In genomic region chr21:28932717-28933116, GRCh38 we compare ENCODE assay signal across 28 cellular contexts.
"Had no signal": no experiment of that assay in that cellular context is flagged by ENCODE, and none has a peak within 500 bp of the region (broad histone marks: within the 10 kb centered on the region; RNA-seq: fewer than 3 reads in every experiment).

No MANE protein-coding gene starts in this region.

- H3K27ac Mint-ChIP-seq: activated naive CD8-positive, alpha-beta T cell treated with anti-CD3 and anti-CD28 coated beads, Interleukin-2, amount 50 U/mL, for 24 hours; effector memory CD8-positive, alpha-beta T cell; mesothelial cell of epicardium had no signal

- FAIRE-seq: keratinocyte, TTC549 had no signal

- H3K27me3 Mint-ChIP-seq: activated naive CD8-positive, alpha-beta T cell treated with anti-CD3 and anti-CD28 coated beads, Interleukin-2, amount 50 U/mL, for 24 hours; effector memory CD8-positive, alpha-beta T cell; naive thymus-derived CD4-positive, alpha-beta T cell had no signal

- H3K9me3 ChIP-seq: gastroesophageal sphincter, spleen, tibial nerve had no signal

- ATAC-seq: activated CD4-positive, CD25-positive, alpha-beta regulatory T cell treated with anti-CD3 and anti-CD28 coated beads, Interleukin-2, amount 50 U/mL, for 24 hours; activated naive CD8-positive, alpha-beta T cell treated with anti-CD3 and anti-CD28 coated beads, Interleukin-2, amount 50 U/mL, for 24 hours; effector memory CD8-positive, alpha-beta T cell; gastroesophageal sphincter; naive thymus-derived CD4-positive, alpha-beta T cell; right cardiac atrium had no signal

- DNase-seq: activated CD4-positive, alpha-beta T cell treated with anti-CD3 and anti-CD28 coated beads for 48 hours; activated CD4-positive, alpha-beta T cell treated with anti-CD3 and anti-CD28 coated beads, Interleukin-2, amount 50 U/mL, for 48 hours; activated CD8-positive, alpha-beta memory T cell treated with anti-CD3 and anti-CD28 coated beads for 24 hours; activated gamma-delta T cell; activated naive CD4-positive, alpha-beta T cell treated with anti-CD3 and anti-CD28 coated beads, Interleukin-2, amount 50 U/mL, for 16 hours; activated naive CD8-positive, alpha-beta T cell treated with anti-CD3 and anti-CD28 coated beads, Interleukin-2, amount 50 U/mL, for 24 hours; amygdala; caudate nucleus; cortex of kidney; effector memory CD8-positive, alpha-beta T cell; head of caudate nucleus; hippocampal formation; naive thymus-derived CD4-positive, alpha-beta T cell; nucleus accumbens; posterior cingulate gyrus; right cardiac atrium; spleen; stimulated activated CD4-positive, alpha-beta T cell treated with anti-CD3 and anti-CD28 coated beads, Interleukin-2, amount 100 ng/mL, for 48 hours; stimulated activated naive CD4-positive, alpha-beta T cell treated with Interleukin-2 at 50 U/mL for 16 hours; T-helper 9 cell; WERI-Rb-1 had no signal

- H3K4me3 Mint-ChIP-seq: activated naive CD8-positive, alpha-beta T cell treated with anti-CD3 and anti-CD28 coated beads, Interleukin-2, amount 50 U/mL, for 24 hours; effector memory CD8-positive, alpha-beta T cell; mesothelial cell of epicardium; naive thymus-derived CD4-positive, alpha-beta T cell; neural crest cell had no signal

- H3K27me3 ChIP-seq: gastroesophageal sphincter, spleen, tibial nerve had no signal

- H3K4me1 Mint-ChIP-seq: activated naive CD8-positive, alpha-beta T cell treated with anti-CD3 and anti-CD28 coated beads, Interleukin-2, amount 50 U/mL, for 24 hours; neural crest cell had no signal

- H3K27ac ChIP-seq: spleen, WERI-Rb-1 had no signal

- H3K9me3 Mint-ChIP-seq: activated naive CD8-positive, alpha-beta T cell treated with anti-CD3 and anti-CD28 coated beads, Interleukin-2, amount 50 U/mL, for 24 hours; effector memory CD8-positive, alpha-beta T cell; mesothelial cell of epicardium; naive thymus-derived CD4-positive, alpha-beta T cell; neural crest cell had no signal

- H3K4me3 ChIP-seq: gastroesophageal sphincter, spleen, tibial nerve had no signal

- H3K4me1 ChIP-seq: spleen had no signal
